11 cellular contexts compared by ENCODE assay signal in genomic region chr19:4115818-4116385, GRCh38. TPM values are rescaled to one million over a fixed set of nuclear protein-coding genes. Genes with fewer than 3 reads are reported as not detected.
DNase-seq lines count a peak whose midpoint lies in the region; ATAC-seq, FAIRE-seq and TF ChIP-seq lines count a peak whose summit lies in the region.
"Had no signal": no experiment of that assay in that cellular context is flagged by ENCODE, and none has a peak within 500 bp of the region (broad histone marks: within the 10 kb centered on the region; RNA-seq: fewer than 3 reads in every experiment).

No MANE protein-coding gene starts in this region.

- CTCF ChIA-PET in GM12878 (lab: Yijun Ruan, JAX): interaction anchor here (1.2 to 3.4 kb wide), 12 partner anchors 10 to 130 kb away, joined by 3 to 25 read pairs (median 8); partner anchors contain the start of gene EEF2

- RAD21 ChIA-PET in GM12878 (lab: Charles Lee; ENCODE audit: unreplicated experiment): interaction anchor here (0.6 to 2.0 kb wide), 9 partner anchors 12 to 680 kb away, joined by 3 to 11 read pairs (median 8); partner anchors contain the start of gene ZBTB7A

- H3K36me3 ChIP-seq in heart left ventricle (peaks cover 0 to 83% (median 54%) of the 10 kb centered on the region in 9 donors), GM12878 (ENCODE audit: control insufficient read depth in 2 of 2, insufficient read depth in 2 of 2, low read length in 1 of 2) (peaks cover 21 to 23% of the 10 kb centered on the region in 2 experiments), sigmoid colon (peaks cover 9 to 80% (median 40%) of the 10 kb centered on the region in 4 donors)

- H3K4me1 ChIP-seq in heart left ventricle: peaks cover 2 to 34% (median 20%) of the 10 kb centered on the region in 12 donors
- H3K4me1 ChIP-seq in GM12878 (ENCODE audit: control insufficient read depth, insufficient read depth, low read length): peaks cover 21% of the 10 kb centered on the region
- H3K4me1 ChIP-seq in sigmoid colon: peaks cover 0 to 30% (median 10%) of the 10 kb centered on the region in 4 donors

- in situ Hi-C loops in GM12878 (cut with MboI): no loop called here

- DNase-seq in heart left ventricle (no peak), left cardiac atrium (no peak), GM12878 (ENCODE audit: low read depth, low spot score) (no peak), NCI-H345 (lab: John Stamatoyannopoulos, UW) (no peak), sigmoid colon (no peak), amniotic stem cell (lab: John Stamatoyannopoulos, UW) (no peak)
- DNase-seq in stimulated activated naive CD8-positive, alpha-beta T cell treated with anti-CD3 and anti-CD28 coated beads, Interleukin-15, amount 100 ng/mL, for 72 hours: no peak
- DNase-seq: activated gamma-delta T cell treated with Interleukin-2 at 50 U/mL for 16 hours, IMR-90, PC-9 had no signal

- TF ChIP-seq POLR2A in heart left ventricle (IDR thresholded peaks at IDR 0.05): no peak
- TF ChIP-seq POLR2A in GM12878 (IDR thresholded peaks at IDR 0.05; ENCODE audit: low read depth, low read length): no peak
- TF ChIP-seq POLR2A in sigmoid colon (IDR thresholded peaks at IDR 0.05): no peak

- SMC1A ChIA-PET in GM12878 (lab: Charles Lee; ENCODE audit: uncharacterized antibody, unreplicated experiment): interaction anchor here (1.0 to 1.8 kb wide), 5 partner anchors 24 to 130 kb away, joined by 3 to 13 read pairs (median 5); no protein-coding TSS in a partner anchor

- peak overlapping the region; percentile 13 for H3K9ac ChIP-seq in GM12878 (ENCODE audit: control insufficient read depth, insufficient read depth, low read length)

- no peak for TF ChIP-seq EP300 in GM12878 (IDR thresholded peaks at IDR 0.05; ENCODE audit: borderline replicate concordance in 1 of 2, control insufficient read depth in 1 of 2, low read depth in 2 of 2, low read length in 2 of 2)
- TF ChIP-seq EP300 in sigmoid colon (IDR thresholded peaks at IDR 0.05): no peak

- H3K9me3 ChIP-seq in heart left ventricle (no peaks in the 10 kb centered on the region), GM12878 (replicated peaks; ENCODE audit: control insufficient read depth, insufficient read depth, low read length) (no peaks in the 10 kb centered on the region), sigmoid colon (no peaks in the 10 kb centered on the region)

- no peak overlapping the region for H3K4me3 Mint-ChIP-seq in stimulated activated naive CD8-positive, alpha-beta T cell treated with anti-CD3 and anti-CD28 coated beads, Interleukin-15, amount 100 ng/mL, for 72 hours

- FAIRE-seq in GM12878 (lab: Jason Lieb, UNC): no peak

- H3K9me3 Mint-ChIP-seq in stimulated activated naive CD8-positive, alpha-beta T cell treated with anti-CD3 and anti-CD28 coated beads, Interleukin-15, amount 100 ng/mL, for 72 hours: no peaks in the 10 kb centered on the region

- POLR2A ChIA-PET in GM12878 (lab: Charles Lee): interaction anchor here (0.6 to 1.6 kb wide), 9 partner anchors 11 to 131 kb away, joined by 3 to 12 read pairs (median 5); partner anchors contain the start of gene EEF2

- 75 to 83% (median 78%) methylated on average over 12 to 13 of the region's 13 CpGs for WGBS in heart left ventricle, 4 donors
- 46% methylated on average over 13 of the region's 13 CpGs for WGBS in GM12878 (ENCODE audit: insufficient coverage, insufficient replicate concordance, low lambda C conversion rate, missing lambda C conversion rate)
- WGBS in sigmoid colon, 2 donors: 80 to 85% methylated on average over 13 of the region's 13 CpGs

- H3K4me2 ChIP-seq in GM12878 (ENCODE audit: control insufficient read depth, insufficient read depth): peak overlapping the region; percentile 65
- H3K4me2 ChIP-seq: PC-9 had no signal

- ATAC-seq in heart left ventricle (peak in 1 of 4 donors; percentile 6), left cardiac atrium (no peak), HG03045 (IDR thresholded peaks at IDR 0.05; ENCODE audit: unreplicated experiment) (peak; percentile 11), GM12878 (peak; percentile 68)
- ATAC-seq in stimulated activated naive CD8-positive, alpha-beta T cell treated with anti-CD3 and anti-CD28 coated beads, Interleukin-15, amount 100 ng/mL, for 72 hours: peak; percentile 47

- H3K27ac ChIP-seq in heart left ventricle: peak overlapping the region in 7 of 12 donors; percentile 8 to 76 (median 39)
- H3K27ac ChIP-seq in GM12878 (ENCODE audit: control insufficient read depth, insufficient read depth): peak overlapping the region; percentile 55
- H3K27ac ChIP-seq in sigmoid colon: no peak overlapping the region
- H3K27ac ChIP-seq: PC-9 had no signal

- H3K27me3 ChIP-seq in heart left ventricle (no peaks in the 10 kb centered on the region), GM12878 (replicated peaks in 1 of 2; ENCODE audit: control insufficient read depth in 2 of 2, insufficient read depth in 2 of 2, low read length in 1 of 2) (no peaks in the 10 kb centered on the region), sigmoid colon (no peaks in the 10 kb centered on the region)

- TF ChIP-seq CTCF in heart left ventricle (IDR thresholded peaks at IDR 0.05) (peak in 1 of 12 donors; percentile 0), GM12878 (IDR thresholded peaks at IDR 0.05 in 2 of 3, conservative IDR thresholded peaks at IDR 0.05 in 1 of 3; ENCODE audit: control insufficient read depth in 2 of 3, extremely low read depth in 1 of 3, insufficient read depth in 1 of 3, low read depth in 3 of 3, low read length in 3 of 3) (no peak), sigmoid colon (IDR thresholded peaks at IDR 0.05) (no peak)

- no peak overlapping the region for H3K4me3 ChIP-seq in heart left ventricle
- peak overlapping the region; percentile 50; the same call in 1 of the 2 replicates for H3K4me3 ChIP-seq in GM12878
- H3K4me3 ChIP-seq in sigmoid colon: no peak overlapping the region
- H3K4me3 ChIP-seq: PC-9 had no signal

- H3K4me1 Mint-ChIP-seq in stimulated activated naive CD8-positive, alpha-beta T cell treated with anti-CD3 and anti-CD28 coated beads, Interleukin-15, amount 100 ng/mL, for 72 hours: peaks cover 77% of the 10 kb centered on the region

- BruUV-seq in GM12878 (replicated peaks; lab: Mats Ljungman, UMichigan): no TSS peak

- no peak overlapping the region for H2AFZ ChIP-seq in GM12878 (ENCODE audit: control insufficient read depth, low read depth, low read length)
- H2AFZ ChIP-seq: PC-9 had no signal

- TF ChIP-seq RAD21 in GM12878 (IDR thresholded peaks at IDR 0.05; ENCODE audit: insufficient read depth, low read depth, low read length): no peak

- no peaks in the 10 kb centered on the region for H4K20me1 ChIP-seq in GM12878 (ENCODE audit: control insufficient read depth, insufficient read depth)

- intact Hi-C loops in heart left ventricle (cut with DNase I) (loop anchor here in 2 of 10 donors (10.0 kb wide), 2 partner anchors 101 to 131 kb away; partner anchors contain the start of gene EEF2 (in 1 of the 2)), left cardiac atrium (cut with DNase I) (no loop called here), GM12878 (cut with micrococcal nuclease; ENCODE audit: unreplicated experiment) (loop anchor here (2.0 kb wide), 1 partner anchor 47 kb away; no protein-coding TSS in a partner anchor), sigmoid colon (cut with DNase I) (no loop called here)

- H3K27me3 Mint-ChIP-seq in stimulated activated naive CD8-positive, alpha-beta T cell treated with anti-CD3 and anti-CD28 coated beads, Interleukin-15, amount 100 ng/mL, for 72 hours: no peaks in the 10 kb centered on the region

- H3K27ac Mint-ChIP-seq in stimulated activated naive CD8-positive, alpha-beta T cell treated with anti-CD3 and anti-CD28 coated beads, Interleukin-15, amount 100 ng/mL, for 72 hours: peak overlapping the region in 1 of 2 donors; percentile 7

- H3K79me2 ChIP-seq in GM12878 (ENCODE audit: control insufficient read depth, insufficient read depth, low read length): peaks cover 20% of the 10 kb centered on the region

RNA-seq across cellular contexts. Expression of gene MAP2K2, which starts 8.0 kb away (rescaled TPM):
- 100 to 1,000 TPM in 7 of 9 donors, 10 to 100 TPM in 2; 95.3 to 154 (median 108) TPM for total RNA-seq in heart left ventricle
- polyA plus RNA-seq in heart left ventricle: 100 to 1,000 TPM; 131 to 204 TPM
- total RNA-seq in left cardiac atrium: 100 to 1,000 TPM; 109 to 118 TPM
- 58.9 and 63.2 TPM in 2 replicates for total RNA-seq in GM12878 (2013; cell fraction: nucleolus; rRNA removed)
- total RNA-seq in GM12878 (2014; rRNA removed): 178 and 210 TPM in 2 replicates
- 72.1 and 92.8 TPM in 2 replicates for total RNA-seq in GM12878 (2014; rRNA removed; fragmentation: Illumina TruSeq; extraction: Trizol)
- 182 and 184 TPM in 2 replicates for total RNA-seq in GM12878 (2021)
- polyA plus RNA-seq in GM12878 (2011; ENCODE audit: low read depth): 78.5 TPM
- polyA plus RNA-seq in GM12878 (2011; rRNA removed): 31.6 and 68.3 TPM in 2 replicates
- 109 and 144 TPM in 2 replicates for polyA plus RNA-seq in GM12878 (2011; cell fraction: cytosol; rRNA removed)
- 127 and 159 TPM in 2 replicates for polyA plus RNA-seq in GM12878 (2011; cell fraction: nucleus; rRNA removed)
- polyA plus RNA-seq in GM12878 (2012): 133 and 176 TPM in 2 replicates
- polyA plus RNA-seq in GM12878 (2014; fragmentation: Illumina TruSeq; extraction: Trizol): 13.0 and 38.8 TPM in 2 replicates
- polyA plus RNA-seq in GM12878 (2014; fragmentation: Nextera tagmentation; extraction: Ambion mirVana): 1 to 10 TPM in 1 of 2 experiments, under 1 TPM in 1; 1.00 to 6.8 TPM
- 144 and 166 TPM in 2 replicates for polyA plus RNA-seq in GM12878 (2014; rRNA removed)
- 10 to 100 TPM; 33.4 to 33.7 TPM for polyA plus RNA-seq in GM12878 (2016; fragmentation: Nextera tagmentation; extraction: Ambion mirVana)
- 32.9 and 84.0 TPM in 2 replicates for polyA minus RNA-seq in GM12878 (2011; rRNA and poly(A)+ RNA removed)
- 64.1 and 69.3 TPM in 2 replicates for polyA minus RNA-seq in GM12878 (2011; cell fraction: cytosol; rRNA and poly(A)+ RNA removed)
- 27.6 and 40.2 TPM in 2 replicates for polyA minus RNA-seq in GM12878 (2011; cell fraction: nucleus; rRNA and poly(A)+ RNA removed)
- total RNA-seq in sigmoid colon: 10 to 100 TPM; 48.2 to 76.4 (median 65.3) TPM
- 100 to 1,000 TPM; 196 to 278 (median 253) TPM for polyA plus RNA-seq in sigmoid colon

RNA-seq across cellular contexts. Expression of gene CREB3L3, which starts 37.5 kb away (rescaled TPM):
- total RNA-seq in heart left ventricle: not detected
- not detected for polyA plus RNA-seq in heart left ventricle
- total RNA-seq in left cardiac atrium: not detected
- total RNA-seq in GM12878 (2013; cell fraction: nucleolus; rRNA removed): not detected in 2 replicates
- not detected in 2 replicates for total RNA-seq in GM12878 (2014; rRNA removed)
- total RNA-seq in GM12878 (2014; rRNA removed; fragmentation: Illumina TruSeq; extraction: Trizol): not detected in 2 replicates
- not detected in 2 replicates for total RNA-seq in GM12878 (2021)
- polyA plus RNA-seq in GM12878 (2011; ENCODE audit: low read depth): not detected
- polyA plus RNA-seq in GM12878 (2011; rRNA removed): 0.22 and 0.46 TPM in 2 replicates
- polyA plus RNA-seq in GM12878 (2011; cell fraction: cytosol; rRNA removed): 0.60 and 0.72 TPM in 2 replicates
- polyA plus RNA-seq in GM12878 (2011; cell fraction: nucleus; rRNA removed): 0.46 and 0.61 TPM in 2 replicates
- polyA plus RNA-seq in GM12878 (2012): 0.04 and 0.23 TPM in 2 replicates
- 0.03 TPM in 1 of 2 replicates, not detected in the other for polyA plus RNA-seq in GM12878 (2014; fragmentation: Illumina TruSeq; extraction: Trizol)
- not detected for polyA plus RNA-seq in GM12878 (2014; fragmentation: Nextera tagmentation; extraction: Ambion mirVana)
- polyA plus RNA-seq in GM12878 (2014; rRNA removed): not detected in 2 replicates
- polyA plus RNA-seq in GM12878 (2016; fragmentation: Nextera tagmentation; extraction: Ambion mirVana): under 1 TPM in 1 of 2 experiments, not detected in 1; 0.07 TPM
- polyA minus RNA-seq in GM12878 (2011; rRNA and poly(A)+ RNA removed): 0.52 TPM in 1 of 2 replicates, not detected in the other
- not detected in 2 replicates for polyA minus RNA-seq in GM12878 (2011; cell fraction: cytosol; rRNA and poly(A)+ RNA removed)
- polyA minus RNA-seq in GM12878 (2011; cell fraction: nucleus; rRNA and poly(A)+ RNA removed): 0.29 TPM in 1 of 2 replicates, not detected in the other
- under 1 TPM in 1 of 4 donors, not detected in 3; 0.55 TPM for total RNA-seq in sigmoid colon
- polyA plus RNA-seq in sigmoid colon: 10 to 100 TPM in 1 of 3 donors, 1 to 10 TPM in 2; 1.8 to 24.0 (median 8.5) TPM
- total RNA-seq: IMR-90, PC-9 had no signal
- polyA plus RNA-seq: IMR-90 had no signal

RNA-seq across cellular contexts. Expression of gene ZBTB7A, which starts 49.2 kb away (rescaled TPM):
- 10 to 100 TPM; 22.8 to 65.0 (median 29.3) TPM for total RNA-seq in heart left ventricle
- polyA plus RNA-seq in heart left ventricle: 10 to 100 TPM; 14.6 to 14.7 TPM
- total RNA-seq in left cardiac atrium: 10 to 100 TPM; 28.5 to 32.5 TPM
- total RNA-seq in GM12878 (2013; cell fraction: nucleolus; rRNA removed): 20.9 and 24.8 TPM in 2 replicates
- 10.6 and 15.9 TPM in 2 replicates for total RNA-seq in GM12878 (2014; rRNA removed)
- total RNA-seq in GM12878 (2014; rRNA removed; fragmentation: Illumina TruSeq; extraction: Trizol): 3.2 TPM in 2 replicates
- total RNA-seq in GM12878 (2021): 40.0 and 42.4 TPM in 2 replicates
- polyA plus RNA-seq in GM12878 (2011; ENCODE audit: low read depth): 2.2 TPM
- 0.84 and 2.5 TPM in 2 replicates for polyA plus RNA-seq in GM12878 (2011; rRNA removed)
- 4.5 and 7.6 TPM in 2 replicates for polyA plus RNA-seq in GM12878 (2011; cell fraction: cytosol; rRNA removed)
- polyA plus RNA-seq in GM12878 (2011; cell fraction: nucleus; rRNA removed): 12.8 and 18.3 TPM in 2 replicates
- polyA plus RNA-seq in GM12878 (2012): 14.1 and 15.9 TPM in 2 replicates
- polyA plus RNA-seq in GM12878 (2014; fragmentation: Illumina TruSeq; extraction: Trizol): 4.1 and 5.9 TPM in 2 replicates
- under 1 TPM; 0.26 to 0.73 TPM for polyA plus RNA-seq in GM12878 (2014; fragmentation: Nextera tagmentation; extraction: Ambion mirVana)
- 16.2 and 22.2 TPM in 2 replicates for polyA plus RNA-seq in GM12878 (2014; rRNA removed)
- 10 to 100 TPM in 1 of 2 experiments, 1 to 10 TPM in 1; 2.0 to 10.1 TPM for polyA plus RNA-seq in GM12878 (2016; fragmentation: Nextera tagmentation; extraction: Ambion mirVana)
- 3.6 and 6.5 TPM in 2 replicates for polyA minus RNA-seq in GM12878 (2011; rRNA and poly(A)+ RNA removed)
- polyA minus RNA-seq in GM12878 (2011; cell fraction: cytosol; rRNA and poly(A)+ RNA removed): 12.4 and 12.8 TPM in 2 replicates
- polyA minus RNA-seq in GM12878 (2011; cell fraction: nucleus; rRNA and poly(A)+ RNA removed): 3.6 and 4.7 TPM in 2 replicates
- total RNA-seq in sigmoid colon: 10 to 100 TPM; 35.4 to 53.2 (median 44.8) TPM
- 10 to 100 TPM; 22.8 to 39.1 (median 23.8) TPM for polyA plus RNA-seq in sigmoid colon

Comparison
In these comparisons a context has a peak if more than half of its experiments do, and no peak if none do; other contexts are left out.
1. ATAC-seq: peak in HG03045 (single experiment), GM12878 (single experiment) and stimulated activated naive CD8-positive, alpha-beta T cell treated with anti-CD3 and anti-CD28 coated beads, Interleukin-15, amount 100 ng/mL, for 72 hours (single experiment); none in left cardiac atrium (0 of 2).
2. H3K27ac ChIP-seq: peak in heart left ventricle (7 of 12) and GM12878 (single experiment); none in sigmoid colon (0 of 4).